In genomic region chr1:15671430-15671829, GRCh38 we compare ENCODE assay signal across 1 cellular context.
TF ChIP-seq lines count a peak whose summit lies in the region.

No MANE protein-coding gene starts in this region.

TF ChIP-seq in GM12878, 131 proteins besides CTCF, POLR2A, EP300 and RAD21 (continued from another document):
- TF ChIP-seq SMAD1 (IDR thresholded peaks at IDR 0.05; ENCODE audit: low read depth, partially characterized antibody), result no peak
- no peak for TF ChIP-seq ZSCAN29 (IDR thresholded peaks at IDR 0.05)
- TF ChIP-seq YY1 (IDR thresholded peaks at IDR 0.05; ENCODE audit: low read depth, low read length), result no peak
- TF ChIP-seq NFYA (IDR thresholded peaks at IDR 0.05; ENCODE audit: borderline replicate concordance, low read depth, low read length), result no peak
